18 cellular contexts compared by ENCODE assay signal in genomic region chr1:223141021-223141420, GRCh38. TPM values are rescaled to one million over a fixed set of nuclear protein-coding genes. Genes with fewer than 3 reads are reported as not detected.
A peak's percentile ranks its signal among the peaks of the same experiment; 100 is the strongest.
DNase-seq lines count a peak whose midpoint lies in the region; ATAC-seq and TF ChIP-seq lines count a peak whose summit lies in the region.
"Had no signal": no experiment of that assay in that cellular context is flagged by ENCODE, and none has a peak within 500 bp of the region (broad histone marks: within the 10 kb centered on the region; RNA-seq: fewer than 3 reads in every experiment).

No MANE protein-coding gene starts in this region.

- H3K27ac ChIP-seq in PC-3 (ENCODE audit: low read length) (no peak overlapping the region), epithelial cell of prostate (peak overlapping the region; percentile 37), transverse colon (peak overlapping the region in 2 of 4 donors; percentile 0 to 39), aorta (ENCODE audit: low read depth in 1 of 2, low read length in 2 of 2) (no peak overlapping the region)

- peaks cover 13% of the 10 kb centered on the region for H3K4me1 Mint-ChIP-seq in activated naive CD4-positive, alpha-beta T cell treated with anti-CD3 and anti-CD28 coated beads, Interleukin-2, amount 10 ng/mL, durations not matched to agents 7 days and 5 days

- no peaks in the 10 kb centered on the region for H3K79me2 ChIP-seq in PC-3 (ENCODE audit: low read length)

- no peaks in the 10 kb centered on the region for H3F3A ChIP-seq in PC-3 (ENCODE audit: low read length, unreplicated experiment)

- TF ChIP-seq CTCF in PC-3 (conservative IDR thresholded peaks at IDR 0.05; ENCODE audit: low read depth, low read length) (no peak), transverse colon (IDR thresholded peaks at IDR 0.05) (no peak)

- H3K9me2 ChIP-seq in PC-3 (replicated peaks; ENCODE audit: low read length): no peaks in the 10 kb centered on the region

- no peaks in the 10 kb centered on the region for H3K9me3 Mint-ChIP-seq in activated naive CD4-positive, alpha-beta T cell treated with anti-CD3 and anti-CD28 coated beads, Interleukin-2, amount 10 ng/mL, durations not matched to agents 7 days and 5 days
- H3K9me3 Mint-ChIP-seq: activated naive CD4-positive, alpha-beta T cell treated with anti-CD3 and anti-CD28 coated beads, Interleukin-2, amount 50 U/mL, for 24 hours had no signal

- peaks cover 20% of the 10 kb centered on the region for H3K27me3 Mint-ChIP-seq in activated naive CD4-positive, alpha-beta T cell treated with anti-CD3 and anti-CD28 coated beads, Interleukin-2, amount 10 ng/mL, durations not matched to agents 7 days and 5 days
- H3K27me3 Mint-ChIP-seq: activated naive CD4-positive, alpha-beta T cell treated with anti-CD3 and anti-CD28 coated beads, Interleukin-2, amount 50 U/mL, for 24 hours had no signal

- H3K4me3 Mint-ChIP-seq in activated naive CD4-positive, alpha-beta T cell treated with anti-CD3 and anti-CD28 coated beads, Interleukin-2, amount 10 ng/mL, durations not matched to agents 7 days and 5 days: no peak overlapping the region
- H3K4me3 Mint-ChIP-seq: activated naive CD4-positive, alpha-beta T cell treated with anti-CD3 and anti-CD28 coated beads, Interleukin-2, amount 50 U/mL, for 24 hours had no signal

- 34 to 36% methylated on average over 5 of the region's 5 CpGs for WGBS in transverse colon (ENCODE audit: low coverage in 1 of 2), 2 donors
- 70 to 72% methylated on average over 5 of the region's 5 CpGs for WGBS in aorta, 2 donors

- H3K36me3 ChIP-seq in PC-3 (ENCODE audit: low read depth, low read length): no peaks in the 10 kb centered on the region
- no peaks in the 10 kb centered on the region for H3K36me3 ChIP-seq in transverse colon
- no peaks in the 10 kb centered on the region for H3K36me3 ChIP-seq in aorta (ENCODE audit: control insufficient read depth in 1 of 2, insufficient read depth in 2 of 2, low read length in 1 of 2)
- H3K36me3 ChIP-seq: MG63, pancreas had no signal

- CTCF ChIA-PET in PC-3 (lab: Charles Lee): no interaction called here
- CTCF ChIA-PET in activated naive CD4-positive, alpha-beta T cell treated with anti-CD3 and anti-CD28 coated beads, Interleukin-2, amount 10 ng/mL, durations not matched to agents 7 days and 5 days (lab: Charles Lee): interaction anchor here (1.8 to 6.2 kb wide), 4 partner anchors 9 to 17 kb away, joined by 5 to 33 read pairs (median 6); no protein-coding TSS in a partner anchor

- H3K9ac ChIP-seq in PC-3 (ENCODE audit: low read length): no peak overlapping the region

- BruUV-seq in PC-3 (replicated peaks; lab: Mats Ljungman, UMichigan): no TSS peak

- POLR2A ChIA-PET in PC-3 (lab: Charles Lee; ENCODE audit: unreplicated experiment): no interaction called here

- no peaks in the 10 kb centered on the region for H3K36me3 Mint-ChIP-seq in activated naive CD4-positive, alpha-beta T cell treated with anti-CD3 and anti-CD28 coated beads, Interleukin-2, amount 10 ng/mL, durations not matched to agents 7 days and 5 days

- no peak overlapping the region for H3K4me3 ChIP-seq in PC-3 (ENCODE audit: low read length)
- H3K4me3 ChIP-seq in transverse colon: no peak overlapping the region
- no peak overlapping the region for H3K4me3 ChIP-seq in aorta (ENCODE audit: low read length in 2 of 2)
- H3K4me3 ChIP-seq: MG63, pancreas had no signal

- intact Hi-C loops in PC-3 (cut with micrococcal nuclease): no loop called here
- intact Hi-C loops in transverse colon (cut with DNase I; ENCODE audit: low total_unique reads): loop anchor here (10.0 kb wide), 1 partner anchor 544 kb away; no protein-coding TSS in a partner anchor
- intact Hi-C loops in aorta (cut with DNase I): loop anchor here in 1 of 2 donors (5.0 kb wide), 2 partner anchors 91 to 286 kb away; no protein-coding TSS in a partner anchor

- H3K4me2 ChIP-seq in PC-3 (ENCODE audit: low read length): no peak overlapping the region

- 0 out of 2 replicates have a peak overlapping the region, but pooled peaks have one; percentile 2 for H2AFZ ChIP-seq in PC-3 (ENCODE audit: low read length)

- DNase-seq in PC-3 (peak; percentile 48), epithelial cell of prostate (ENCODE audit: low read depth, low spot score) (peak; percentile 39), medulla oblongata (ENCODE audit: extremely low spot score) (peak; percentile 18), transverse colon (peak; percentile 22), aorta (no peak)
- no peak for DNase-seq in activated naive CD4-positive, alpha-beta T cell treated with anti-CD3 and anti-CD28 coated beads, Interleukin-2, amount 10 ng/mL, durations not matched to agents 7 days and 5 days
- DNase-seq: activated CD4-positive, alpha-beta T cell treated with anti-CD3 and anti-CD28 coated beads, Interleukin-2, amount 50 U/mL, for 1 hour; activated T-cell treated with anti-CD3 and anti-CD28 coated beads for 4 hours; DMS79; NCI-H2029; OCI-M1; stimulated activated CD4-positive, alpha-beta T cell treated with anti-CD3 and anti-CD28 coated beads, Interleukin-15, amount 100 ng/mL, for 24 hours had no signal

- no peaks in the 10 kb centered on the region for H3K27me3 ChIP-seq in PC-3 (ENCODE audit: low read length)
- no peaks in the 10 kb centered on the region for H3K27me3 ChIP-seq in transverse colon
- no peaks in the 10 kb centered on the region for H3K27me3 ChIP-seq in aorta (ENCODE audit: control insufficient read depth in 1 of 2, insufficient read depth in 2 of 2, low read length in 1 of 2)
- H3K27me3 ChIP-seq: MG63, pancreas had no signal

- TF ChIP-seq EP300 in transverse colon (IDR thresholded peaks at IDR 0.05; ENCODE audit: low read depth): no peak

- no peak for TF ChIP-seq POLR2A in transverse colon (IDR thresholded peaks at IDR 0.05)

- H3K9me3 ChIP-seq in PC-3 (ENCODE audit: low read length): no peaks in the 10 kb centered on the region
- H3K9me3 ChIP-seq in transverse colon: no peaks in the 10 kb centered on the region
- H3K9me3 ChIP-seq in aorta (ENCODE audit: control insufficient read depth, low read length): no peaks in the 10 kb centered on the region
- H3K9me3 ChIP-seq: MG63, pancreas had no signal

- no peak overlapping the region for H3K27ac Mint-ChIP-seq in activated naive CD4-positive, alpha-beta T cell treated with anti-CD3 and anti-CD28 coated beads, Interleukin-2, amount 10 ng/mL, durations not matched to agents 7 days and 5 days
- H3K27ac Mint-ChIP-seq: activated naive CD4-positive, alpha-beta T cell treated with anti-CD3 and anti-CD28 coated beads, Interleukin-2, amount 50 U/mL, for 24 hours had no signal

- H3K4me1 ChIP-seq in PC-3 (ENCODE audit: insufficient read depth, low read length) (peaks cover 13% of the 10 kb centered on the region), transverse colon (peaks cover 4 to 30% (median 24%) of the 10 kb centered on the region in 4 donors), aorta (ENCODE audit: control insufficient read depth in 1 of 2, insufficient read depth in 2 of 2, low read length in 2 of 2) (no peaks in the 10 kb centered on the region)

- ATAC-seq in PC-3 (no peak), GM18520 (IDR thresholded peaks at IDR 0.05; ENCODE audit: unreplicated experiment) (no peak), aorta (ENCODE audit: low FRiP score) (no peak)
- ATAC-seq: pancreas, SK-N-SH treated with all-trans-retinoic acid at 6 μM for 48 hours had no signal

- no peaks in the 10 kb centered on the region for H4K20me1 ChIP-seq in PC-3 (ENCODE audit: low read length)
- H4K20me1 ChIP-seq: BLaER1 treated with 17β-estradiol and CSF1 and Interleukin-3, amounts not matched to agents 10 nM and 100 nM had no signal

- in situ Hi-C loops in transverse colon (cut with MboI; ENCODE audit: low pct_ligation_motif_present in 1 of 4, low pct_unique_long_range_greater_than_20kb in 1 of 4, low sequenced_read_pairs in 3 of 4): no loop called here

RNA-seq across cellular contexts. Expression of gene TLR5, which starts 2.0 kb away (rescaled TPM):
- total RNA-seq in PC-3 (2014; rRNA removed): 0.46 and 1.2 TPM in 2 replicates
- total RNA-seq in transverse colon: 1 to 10 TPM in 3 of 4 donors, not detected in 1; 1.9 to 9.4 (median 3.8) TPM
- total RNA-seq in aorta: 10 to 100 TPM in 1 of 2 donors, 1 to 10 TPM in 1; 4.9 to 20.9 TPM
- polyA plus RNA-seq in aorta: 1 to 10 TPM in 1 of 2 donors, under 1 TPM in 1; 0.20 to 2.0 TPM

Comparison
In these comparisons a context has a peak if more than half of its experiments do, and no peak if none do; other contexts are left out.
1. DNase-seq: peak in PC-3 (single experiment), epithelial cell of prostate (single experiment), medulla oblongata (single experiment) and transverse colon (single experiment); none in aorta (0 of 2) and activated naive CD4-positive, alpha-beta T cell treated with anti-CD3 and anti-CD28 coated beads, Interleukin-2, amount 10 ng/mL, durations not matched to agents 7 days and 5 days (single experiment).